Comparison of ENCODE assay signal across 29 cellular contexts in genomic region chr1:207933205-207933800, GRCh38. TPM values are rescaled to one million over a fixed set of nuclear protein-coding genes. Genes with fewer than 3 reads are reported as not detected.
"Had no signal": no experiment of that assay in that cellular context is flagged by ENCODE, and none has a peak within 500 bp of the region (broad histone marks: within the 10 kb centered on the region; RNA-seq: fewer than 3 reads in every experiment).

No MANE protein-coding gene starts in this region.

- H3K4me1 ChIP-seq: Peyer's patch had no signal

- H3K27me3 ChIP-seq: brain microvascular endothelial cell, MG63, Peyer's patch, SJSA1 had no signal

- H3K36me3 ChIP-seq: brain microvascular endothelial cell, MG63, Peyer's patch, SJSA1 had no signal

- DNase-seq: activated CD4-positive, alpha-beta memory T cell treated with anti-CD3 and anti-CD28 coated beads, Interleukin-2, amount 10 ng/mL, durations not matched to agents 7 days and 5 days; activated CD4-positive, alpha-beta T cell treated with anti-CD3 and anti-CD28 coated beads for 36 hours; activated CD8-positive, alpha-beta memory T cell treated with anti-CD3 and anti-CD28 coated beads for 24 hours; activated CD8-positive, alpha-beta memory T cell treated with anti-CD3 and anti-CD28 coated beads, Interleukin-2, amount 10 ng/mL, durations not matched to agents 7 days and 5 days; activated CD8-positive, alpha-beta memory T cell treated with anti-CD3 and anti-CD28 coated beads, Interleukin-2, amount 50 U/mL, for 48 hours; activated effector memory CD4-positive, alpha-beta T cell treated with Interleukin-2 at 50 U/mL for 16 hours; activated naive CD4-positive, alpha-beta T cell treated with anti-CD3 and anti-CD28 coated beads, Interleukin-2, amount 50 U/mL, for 16 hours; activated naive CD8-positive, alpha-beta T cell treated with anti-CD3 and anti-CD28 coated beads for 36 hours; activated T-cell treated with anti-CD3 and anti-CD28 coated beads, Interleukin-2, amount 50 U/mL, for 48 hours; amniotic stem cell; aorta; brain microvascular endothelial cell; Karpas-422; MG63; NCI-H1048; NCI-H1105 treated with DMSO at 0.1 percent for 48 hours; NCI-H1436; NCI-H1694; NCI-H1930; NCI-H2081 treated with DMSO at 0.1 percent for 48 hours; NCI-H345; NCI-H524 treated with DMSO at 0.1 percent for 48 hours; PC-3; Peyer's patch; RPMI8226; SHP77 treated with DMSO at 0.1 percent for 48 hours; SK-N-SH had no signal

- H3K4me2 ChIP-seq: SK-N-SH had no signal

- H3K27ac ChIP-seq: brain microvascular endothelial cell, Peyer's patch, SJSA1 had no signal

- H3K9ac ChIP-seq: SK-N-SH had no signal

- H3K9me3 ChIP-seq: MG63, Peyer's patch, SK-N-SH had no signal

- H3K4me3 ChIP-seq: MG63, Peyer's patch, SJSA1 had no signal

RNA-seq across cellular contexts. Expression of gene CD34, which starts 22.4 kb away (rescaled TPM):
- total RNA-seq: NCI-H460, PC-3 had no signal
